In the genomic region with DNA sequence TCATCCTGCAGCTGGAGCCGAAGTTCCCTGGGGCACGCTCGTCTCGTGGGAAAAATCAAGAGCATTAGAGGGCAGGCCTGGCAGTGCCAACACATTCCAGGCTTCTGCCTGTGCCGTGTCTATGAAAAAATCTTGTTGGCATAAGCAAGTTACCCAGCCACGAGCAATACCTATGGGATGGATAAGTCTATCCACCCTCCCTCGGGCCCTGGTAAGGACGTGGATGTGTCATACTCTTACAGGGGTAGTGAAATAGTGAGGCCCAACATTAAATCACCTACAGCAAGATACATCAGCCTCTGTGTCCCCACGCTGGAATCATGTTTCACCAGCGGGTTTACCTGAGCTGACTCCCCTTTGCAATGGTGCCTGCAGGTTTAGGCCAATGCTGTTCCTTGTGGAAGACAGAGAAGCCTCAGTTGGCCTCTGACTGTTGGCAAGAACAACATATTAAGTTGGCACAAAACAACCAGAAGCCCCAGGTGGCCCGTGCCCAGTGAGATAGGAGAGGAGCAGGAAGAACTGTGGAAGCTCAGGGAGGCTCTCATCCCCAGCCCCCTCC, we compare ENCODE assay signal across 1 cellular context. TPM values are rescaled to one million over a fixed set of nuclear protein-coding genes. Genes with fewer than 3 reads are reported as not detected.
"Had no signal": no experiment of that assay in that cellular context is flagged by ENCODE, and none has a peak within 500 bp of the region (broad histone marks: within the 10 kb centered on the region; RNA-seq: fewer than 3 reads in every experiment).

No MANE protein-coding gene starts in this region.

RNA-seq across cellular contexts. Expression of gene SULF2, which starts 51.1 kb away (rescaled TPM):
- polyA plus RNA-seq: K562 had no signal
